In genomic region chr1:228142616-228143203, GRCh38 we compare ENCODE assay signal across 10 cellular contexts. TPM values are rescaled to one million over a fixed set of nuclear protein-coding genes. Genes with fewer than 3 reads are reported as not detected.
DNase-seq lines count a peak whose midpoint lies in the region; ATAC-seq and TF ChIP-seq lines count a peak whose summit lies in the region.
"Had no signal": no experiment of that assay in that cellular context is flagged by ENCODE, and none has a peak within 500 bp of the region (broad histone marks: within the 10 kb centered on the region; RNA-seq: fewer than 3 reads in every experiment).

No MANE protein-coding gene starts in this region.

- no peak for TF ChIP-seq CTCF in mesothelial cell of epicardium (IDR thresholded peaks at IDR 0.05; ENCODE audit: unreplicated experiment)
- no peak for TF ChIP-seq CTCF in thoracic aorta (IDR thresholded peaks at IDR 0.05)

- H3K36me3 Mint-ChIP-seq in activated CD8-positive, alpha-beta memory T cell treated with anti-CD3 and anti-CD28 coated beads, Interleukin-2, amount 10 ng/mL, durations not matched to agents 7 days and 5 days, result peaks cover 21% of the 10 kb centered on the region
- no peaks in the 10 kb centered on the region for H3K36me3 Mint-ChIP-seq in activated naive CD8-positive, alpha-beta T cell
- no peaks in the 10 kb centered on the region for H3K36me3 Mint-ChIP-seq in mesothelial cell of epicardium

- H3K4me1 ChIP-seq in thoracic aorta (ENCODE audit: control insufficient read depth in 1 of 2, low read depth in 2 of 2), result peaks cover 37 to 42% of the 10 kb centered on the region in 2 donors

- no peaks in the 10 kb centered on the region for H3K9me3 Mint-ChIP-seq in activated CD8-positive, alpha-beta memory T cell treated with anti-CD3 and anti-CD28 coated beads, Interleukin-2, amount 10 ng/mL, durations not matched to agents 7 days and 5 days (ENCODE audit: low read depth)
- H3K9me3 Mint-ChIP-seq in activated naive CD8-positive, alpha-beta T cell (ENCODE audit: low read depth), result no peaks in the 10 kb centered on the region
- H3K9me3 Mint-ChIP-seq in mesothelial cell of epicardium, result no peaks in the 10 kb centered on the region
- H3K9me3 Mint-ChIP-seq: GM23338 had no signal

- no peak overlapping the region for H3K27ac ChIP-seq in thoracic aorta

- no peaks in the 10 kb centered on the region for H3K9me3 ChIP-seq in thoracic aorta

- no peaks in the 10 kb centered on the region for H3K27me3 ChIP-seq in thoracic aorta (replicated peaks; ENCODE audit: insufficient read depth)

- DNase-seq in activated CD8-positive, alpha-beta memory T cell treated with anti-CD3 and anti-CD28 coated beads, Interleukin-2, amount 10 ng/mL, durations not matched to agents 7 days and 5 days, result no peak
- DNase-seq in activated CD8-positive, alpha-beta memory T cell treated with anti-CD3 and anti-CD28 coated beads, Interleukin-2, amount 50 U/mL, for 48 hours, result no peak
- DNase-seq in mesothelial cell of epicardium (ENCODE audit: low spot score in 2 of 2, unreplicated experiment in 2 of 2), result no peak
- DNase-seq in thoracic aorta (ENCODE audit: low spot score), result no peak
- no peak for DNase-seq in SW480 (ENCODE audit: low spot score)
- DNase-seq in NCI-H1105 treated with DMSO at 0.1 percent for 48 hours (lab: John Stamatoyannopoulos, UW), result no peak
- DNase-seq in activated CD4-positive, CD25-positive, alpha-beta regulatory T cell treated with anti-CD3 and anti-CD28 coated beads, Interleukin-2, amount 50 U/mL, for 72 hours, result no peak
- DNase-seq: stimulated activated CD4-positive, alpha-beta T cell treated with anti-CD3 and anti-CD28 coated beads, Interleukin-4, amount 100 ng/mL, for 1 hour had no signal

- H3K36me3 ChIP-seq in thoracic aorta, result peaks cover 13% of the 10 kb centered on the region

- no peaks in the 10 kb centered on the region for H3K27me3 Mint-ChIP-seq in activated CD8-positive, alpha-beta memory T cell treated with anti-CD3 and anti-CD28 coated beads, Interleukin-2, amount 10 ng/mL, durations not matched to agents 7 days and 5 days
- no peaks in the 10 kb centered on the region for H3K27me3 Mint-ChIP-seq in activated naive CD8-positive, alpha-beta T cell
- no peaks in the 10 kb centered on the region for H3K27me3 Mint-ChIP-seq in mesothelial cell of epicardium (ENCODE audit: low read depth)

- peak overlapping the region; percentile 99 for H3K27ac Mint-ChIP-seq in activated CD8-positive, alpha-beta memory T cell treated with anti-CD3 and anti-CD28 coated beads, Interleukin-2, amount 10 ng/mL, durations not matched to agents 7 days and 5 days
- peak overlapping the region; percentile 76 for H3K27ac Mint-ChIP-seq in activated naive CD8-positive, alpha-beta T cell
- no peak overlapping the region for H3K27ac Mint-ChIP-seq in mesothelial cell of epicardium
- H3K27ac Mint-ChIP-seq: GM23338 had no signal

- peaks cover 34% of the 10 kb centered on the region for H3K4me1 Mint-ChIP-seq in activated CD8-positive, alpha-beta memory T cell treated with anti-CD3 and anti-CD28 coated beads, Interleukin-2, amount 10 ng/mL, durations not matched to agents 7 days and 5 days
- peaks cover 27% of the 10 kb centered on the region for H3K4me1 Mint-ChIP-seq in activated naive CD8-positive, alpha-beta T cell (ENCODE audit: low read depth)
- peaks cover 19% of the 10 kb centered on the region for H3K4me1 Mint-ChIP-seq in mesothelial cell of epicardium

- peak overlapping the region; percentile 97 for H3K4me3 ChIP-seq in thoracic aorta
- H3K4me3 ChIP-seq: GM23338 had no signal

- ATAC-seq in activated CD8-positive, alpha-beta memory T cell treated with anti-CD3 and anti-CD28 coated beads, Interleukin-2, amount 10 ng/mL, durations not matched to agents 7 days and 5 days, result no peak
- no peak for ATAC-seq in thoracic aorta (ENCODE audit: insufficient number of reproducible peaks, low FRiP score, low read depth)
- ATAC-seq: GM23338 had no signal

- CTCF ChIA-PET in activated CD8-positive, alpha-beta memory T cell treated with anti-CD3 and anti-CD28 coated beads, Interleukin-2, amount 10 ng/mL, durations not matched to agents 7 days and 5 days (lab: Charles Lee), result interaction anchor here (1.2 to 3.5 kb wide), 3 partner anchors 11 to 58 kb away, joined by 3 to 27 read pairs (median 3); partner anchors contain the start of gene IBA57

- peak overlapping the region; percentile 98 for H3K4me3 Mint-ChIP-seq in activated CD8-positive, alpha-beta memory T cell treated with anti-CD3 and anti-CD28 coated beads, Interleukin-2, amount 10 ng/mL, durations not matched to agents 7 days and 5 days
- H3K4me3 Mint-ChIP-seq in activated naive CD8-positive, alpha-beta T cell, result peak overlapping the region; percentile 98
- peak overlapping the region; percentile 90 for H3K4me3 Mint-ChIP-seq in mesothelial cell of epicardium

RNA-seq across cellular contexts. Expression of gene GUK1, which starts 2.6 kb away (rescaled TPM):
- 100 to 1,000 TPM; 262 to 325 TPM for total RNA-seq in activated CD8-positive, alpha-beta memory T cell treated with anti-CD3 and anti-CD28 coated beads, Interleukin-2, amount 10 ng/mL, durations not matched to agents 7 days and 5 days
- 129 to 136 TPM (median 135 TPM) in 3 replicates for total RNA-seq in mesothelial cell of epicardium
- total RNA-seq in thoracic aorta, result 100 to 1,000 TPM; 252 to 422 TPM

RNA-seq across cellular contexts. Expression of gene GJC2, which starts 7.0 kb away (rescaled TPM):
- 1 to 10 TPM; 1.1 to 1.8 TPM for total RNA-seq in activated CD8-positive, alpha-beta memory T cell treated with anti-CD3 and anti-CD28 coated beads, Interleukin-2, amount 10 ng/mL, durations not matched to agents 7 days and 5 days
- total RNA-seq in mesothelial cell of epicardium (2.5 to 2.6 TPM (median 2.5 TPM) in 3 replicates), thoracic aorta (1 to 10 TPM in 1 of 2 donors, under 1 TPM in 1; 0.95 to 3.6 TPM)

RNA-seq across cellular contexts. Expression of gene IBA57, which starts 22.9 kb away (rescaled TPM):
- 1 to 10 TPM; 6.8 to 8.5 TPM for total RNA-seq in activated CD8-positive, alpha-beta memory T cell treated with anti-CD3 and anti-CD28 coated beads, Interleukin-2, amount 10 ng/mL, durations not matched to agents 7 days and 5 days
- total RNA-seq in mesothelial cell of epicardium (10.8 to 14.2 TPM (median 11.8 TPM) in 3 replicates), thoracic aorta (10 to 100 TPM in 1 of 2 donors, 1 to 10 TPM in 1; 3.5 to 12.2 TPM)

RNA-seq across cellular contexts. Expression of gene MRPL55, which starts 33.6 kb away (rescaled TPM):
- total RNA-seq in activated CD8-positive, alpha-beta memory T cell treated with anti-CD3 and anti-CD28 coated beads, Interleukin-2, amount 10 ng/mL, durations not matched to agents 7 days and 5 days, result 10 to 100 TPM; 51.9 to 56.4 TPM
- total RNA-seq in mesothelial cell of epicardium, result 53.9 to 56.9 TPM (median 54.2 TPM) in 3 replicates
- 10 to 100 TPM; 32.4 to 79.3 TPM for total RNA-seq in thoracic aorta

RNA-seq across cellular contexts. Expression of gene C1orf35, which starts 39.6 kb away (rescaled TPM):
- 10 to 100 TPM; 24.1 to 27.0 TPM for total RNA-seq in activated CD8-positive, alpha-beta memory T cell treated with anti-CD3 and anti-CD28 coated beads, Interleukin-2, amount 10 ng/mL, durations not matched to agents 7 days and 5 days
- total RNA-seq in mesothelial cell of epicardium, result 19.3 to 20.9 TPM (median 20.2 TPM) in 3 replicates
- 1 to 10 TPM; 9.1 to 9.7 TPM for total RNA-seq in thoracic aorta
